ENCODE assay signal across 8 cellular contexts in the genomic region with DNA sequence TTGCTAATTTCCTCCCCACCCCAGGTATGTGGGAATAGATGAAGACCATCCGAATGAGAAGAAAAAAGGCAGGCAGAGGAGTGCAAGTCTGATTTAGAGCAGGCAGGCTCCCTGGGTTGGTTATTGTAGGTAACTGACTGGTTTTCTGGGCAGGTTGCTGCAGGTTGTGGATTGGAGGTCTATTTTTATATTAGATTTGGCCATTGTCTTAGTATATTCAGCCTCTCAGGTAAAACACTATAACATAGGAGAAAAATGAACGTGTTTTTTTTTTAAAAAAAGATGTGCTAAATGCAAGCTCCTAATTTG. TPM values are rescaled to one million over a fixed set of nuclear protein-coding genes. Genes with fewer than 3 reads are reported as not detected.
DNase-seq lines count a peak whose midpoint lies in the region; TF ChIP-seq lines count a peak whose summit lies in the region.

No MANE protein-coding gene starts in this region.

- no peaks in the 10 kb centered on the region for H3F3A ChIP-seq in neural cell (ENCODE audit: insufficient read depth, low read length, poor library complexity, severe bottlenecking)

- TF ChIP-seq CTCF in CD14-positive monocyte (IDR thresholded peaks at IDR 0.05) = no peak
- TF ChIP-seq CTCF in KMS-11 (conservative IDR thresholded peaks at IDR 0.05; ENCODE audit: low read depth, low read length) = no peak
- no peak for TF ChIP-seq CTCF in dorsolateral prefrontal cortex (IDR thresholded peaks at IDR 0.05 in 54 of 56, conservative IDR thresholded peaks at IDR 0.05 in 2 of 56; ENCODE audit: low read depth in 1 of 56, partially characterized antibody in 56 of 56)
- no peak for TF ChIP-seq CTCF in neural cell (IDR thresholded peaks at IDR 0.05; ENCODE audit: poor library complexity, severe bottlenecking)

- no peaks in the 10 kb centered on the region for H3K9me3 Mint-ChIP-seq in CD14-positive monocyte

- H3K36me3 ChIP-seq in KMS-11 (ENCODE audit: insufficient read depth) = no peaks in the 10 kb centered on the region
- H3K36me3 ChIP-seq in neural cell (ENCODE audit: insufficient read depth, low read length) = no peaks in the 10 kb centered on the region

- H3K27ac ChIP-seq in KMS-11 = peak overlapping the region; percentile 62
- peak overlapping the region; percentile 36 to 97 (median 87) for H3K27ac ChIP-seq in dorsolateral prefrontal cortex
- H3K27ac ChIP-seq in neural cell (ENCODE audit: low read length) = peak overlapping the region; percentile 91

- TF ChIP-seq EP300 in neural cell (conservative IDR thresholded peaks at IDR 0.05; ENCODE audit: poor library complexity, severe bottlenecking) = no peak

- H3K4me1 Mint-ChIP-seq in CD14-positive monocyte = peaks cover 21% of the 10 kb centered on the region

- H3K9me2 ChIP-seq in neural cell (ENCODE audit: insufficient read depth, low read length) = no peaks in the 10 kb centered on the region

- H2AFZ ChIP-seq in KMS-11 (ENCODE audit: low read depth) (peak overlapping the region; percentile 97), neural cell (ENCODE audit: low read depth, low read length) (peak overlapping the region; percentile 86)

- no peak for TF ChIP-seq RAD21 in neural cell (conservative IDR thresholded peaks at IDR 0.05)

- intact Hi-C loops in CD14-positive monocyte (cut with micrococcal nuclease) (loop anchor here in 1 of 2 donors (5.0 to 10.0 kb wide), 3 partner anchors 57 to 414 kb away; no protein-coding TSS in a partner anchor), dorsolateral prefrontal cortex (cut with DNase I) (loop anchor here in 1 of 2 donors (2.0 kb wide), 1 partner anchor 26 kb away; no protein-coding TSS in a partner anchor)

- H3K9ac ChIP-seq in KMS-11 = peak overlapping the region; percentile 83
- peak overlapping the region; percentile 90 for H3K9ac ChIP-seq in neural cell (ENCODE audit: low read length)

- DNase-seq in CD14-positive monocyte (ENCODE audit: low spot score) = no peak
- DNase-seq in dorsolateral prefrontal cortex = no peak
- DNase-seq in stimulated activated naive CD4-positive, alpha-beta T cell (lab: John Stamatoyannopoulos, UW) = no peak
- no peak for DNase-seq in HCEC 1CT
- DNase-seq in dedifferentiated amniotic fluid mesenchymal stem cell (ENCODE audit: extremely low spot score) = no peak
- no peak for DNase-seq in KG1 (lab: John Stamatoyannopoulos, UW)

- peak overlapping the region; percentile 90 to 93 for H3K4me3 Mint-ChIP-seq in CD14-positive monocyte

- H3K4me1 ChIP-seq in KMS-11 (ENCODE audit: low read depth, poor library complexity, severe bottlenecking) = peaks cover 19% of the 10 kb centered on the region

- H3K4me3 ChIP-seq in KMS-11 (IDR thresholded peaks at IDR 0.05; ENCODE audit: insufficient read depth, low read depth, low read length) = no peak overlapping the region
- peak overlapping the region; percentile 62 to 98 (median 89) for H3K4me3 ChIP-seq in dorsolateral prefrontal cortex
- H3K4me3 ChIP-seq in neural cell (ENCODE audit: low read length) = peak overlapping the region; percentile 74

- no peaks in the 10 kb centered on the region for H3K27me3 ChIP-seq in KMS-11 (ENCODE audit: insufficient read depth, low read depth)
- no peaks in the 10 kb centered on the region for H3K27me3 ChIP-seq in dorsolateral prefrontal cortex
- H3K27me3 ChIP-seq in neural cell (ENCODE audit: insufficient read depth, low read depth, low read length) = no peaks in the 10 kb centered on the region

- peak overlapping the region; percentile 93 to 98 (median 96) for H3K27ac Mint-ChIP-seq in CD14-positive monocyte

- H3K9me3 ChIP-seq in neural cell (ENCODE audit: low read length) = no peaks in the 10 kb centered on the region

- H3K4me2 ChIP-seq in KMS-11 = peak overlapping the region; percentile 68
- H3K4me2 ChIP-seq in neural cell (ENCODE audit: low read length) = peak overlapping the region; percentile 95

- H4K20me1 ChIP-seq in KMS-11 (ENCODE audit: insufficient read depth) (no peaks in the 10 kb centered on the region), neural cell (ENCODE audit: insufficient read depth) (no peaks in the 10 kb centered on the region)

- no peaks in the 10 kb centered on the region; the same call in 1 of the 2 replicates for H3K79me2 ChIP-seq in KMS-11 (ENCODE audit: insufficient read depth, low read depth)
- peaks cover 14% of the 10 kb centered on the region for H3K79me2 ChIP-seq in neural cell (replicated peaks; ENCODE audit: insufficient read depth, low read length)

- peaks cover 21 to 25% of the 10 kb centered on the region in 2 donors for H3K36me3 Mint-ChIP-seq in CD14-positive monocyte

- no peaks in the 10 kb centered on the region for H3K27me3 Mint-ChIP-seq in CD14-positive monocyte (ENCODE audit: low read depth in 3 of 3)

TF ChIP-seq in neural cell, 6 proteins besides CTCF, POLR2A, EP300 and RAD21:
- TF ChIP-seq SMC3 (conservative IDR thresholded peaks at IDR 0.05; ENCODE audit: poor library complexity) (no peak), POLR2AphosphoS5 (IDR thresholded peaks at IDR 0.05) (no peak), TAF1 (IDR thresholded peaks at IDR 0.05; ENCODE audit: low read depth) (no peak)
- TF ChIP-seq, protein P1, sequence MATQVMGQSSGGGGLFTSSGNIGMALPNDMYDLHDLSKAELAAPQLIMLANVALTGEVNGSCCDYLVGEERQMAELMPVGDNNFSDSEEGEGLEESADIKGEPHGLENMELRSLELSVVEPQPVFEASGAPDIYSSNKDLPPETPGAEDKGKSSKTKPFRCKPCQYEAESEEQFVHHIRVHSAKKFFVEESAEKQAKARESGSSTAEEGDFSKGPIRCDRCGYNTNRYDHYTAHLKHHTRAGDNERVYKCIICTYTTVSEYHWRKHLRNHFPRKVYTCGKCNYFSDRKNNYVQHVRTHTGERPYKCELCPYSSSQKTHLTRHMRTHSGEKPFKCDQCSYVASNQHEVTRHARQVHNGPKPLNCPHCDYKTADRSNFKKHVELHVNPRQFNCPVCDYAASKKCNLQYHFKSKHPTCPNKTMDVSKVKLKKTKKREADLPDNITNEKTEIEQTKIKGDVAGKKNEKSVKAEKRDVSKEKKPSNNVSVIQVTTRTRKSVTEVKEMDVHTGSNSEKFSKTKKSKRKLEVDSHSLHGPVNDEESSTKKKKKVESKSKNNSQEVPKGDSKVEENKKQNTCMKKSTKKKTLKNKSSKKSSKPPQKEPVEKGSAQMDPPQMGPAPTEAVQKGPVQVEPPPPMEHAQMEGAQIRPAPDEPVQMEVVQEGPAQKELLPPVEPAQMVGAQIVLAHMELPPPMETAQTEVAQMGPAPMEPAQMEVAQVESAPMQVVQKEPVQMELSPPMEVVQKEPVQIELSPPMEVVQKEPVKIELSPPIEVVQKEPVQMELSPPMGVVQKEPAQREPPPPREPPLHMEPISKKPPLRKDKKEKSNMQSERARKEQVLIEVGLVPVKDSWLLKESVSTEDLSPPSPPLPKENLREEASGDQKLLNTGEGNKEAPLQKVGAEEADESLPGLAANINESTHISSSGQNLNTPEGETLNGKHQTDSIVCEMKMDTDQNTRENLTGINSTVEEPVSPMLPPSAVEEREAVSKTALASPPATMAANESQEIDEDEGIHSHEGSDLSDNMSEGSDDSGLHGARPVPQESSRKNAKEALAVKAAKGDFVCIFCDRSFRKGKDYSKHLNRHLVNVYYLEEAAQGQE (IDR thresholded peaks at IDR 0.05; ENCODE audit: borderline replicate concordance) = no peak

RNA-seq across cellular contexts. Expression of a gene that starts 0.5 kb away (rescaled TPM):
- polyA plus RNA-seq in CD14-positive monocyte (10 to 100 TPM; 34.3 TPM), neural cell (67.9 and 88.3 TPM in 2 replicates)
- 10 to 100 TPM; 18.2 to 52.1 (median 27.5) TPM for total RNA-seq in dorsolateral prefrontal cortex
- 58.9 and 70.2 TPM in 2 replicates for polyA minus RNA-seq in neural cell
